Comparison of ENCODE assay signal across 16 cellular contexts in the genomic region with DNA sequence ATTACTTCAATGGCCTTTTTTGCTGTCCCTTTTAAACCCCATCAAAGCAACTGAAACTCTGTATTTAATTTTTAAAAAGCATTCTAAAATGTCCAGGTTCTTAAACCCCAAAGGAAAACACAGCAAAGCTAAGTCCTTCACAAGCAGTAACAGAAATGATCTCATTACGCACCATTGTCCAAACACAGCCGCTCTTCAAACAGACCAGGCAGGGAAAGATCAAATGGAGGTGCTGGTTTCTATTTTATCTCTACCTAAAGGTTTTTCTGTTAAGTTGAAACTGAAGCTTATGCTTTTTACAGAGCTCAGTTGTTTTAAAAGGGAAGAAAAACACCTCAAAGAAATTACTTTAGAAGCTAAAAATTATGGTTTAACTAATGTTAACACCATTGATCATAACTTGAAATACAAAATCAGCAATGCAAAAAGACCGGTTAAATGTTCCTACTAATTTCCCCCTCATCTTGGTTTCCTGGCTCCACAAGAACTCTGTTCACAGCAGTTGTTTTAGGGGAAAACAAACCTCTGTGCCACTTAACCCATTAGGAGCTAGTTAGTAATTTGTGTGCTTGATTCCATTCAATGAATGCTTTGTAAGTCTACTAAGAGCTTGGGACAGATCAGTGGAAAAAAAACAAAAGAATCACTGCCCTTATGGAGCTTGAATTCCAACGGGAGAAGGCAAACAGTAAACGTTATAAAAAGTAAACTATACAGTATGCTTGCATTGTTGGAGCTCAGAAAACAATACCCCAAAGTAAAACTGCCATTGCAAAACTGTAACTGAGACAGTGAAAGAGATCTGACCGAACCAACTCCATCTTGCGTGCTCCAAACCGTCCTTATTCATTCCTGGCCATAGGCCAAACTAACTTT.
DNase-seq lines count a peak whose midpoint lies in the region; ATAC-seq, FAIRE-seq and TF ChIP-seq lines count a peak whose summit lies in the region.
"Had no signal": no experiment of that assay in that cellular context is flagged by ENCODE, and none has a peak within 500 bp of the region (broad histone marks: within the 10 kb centered on the region; RNA-seq: fewer than 3 reads in every experiment).

No MANE protein-coding gene starts in this region.

- no peak overlapping the region for H3K4ac ChIP-seq in mesenchymal stem cell (ENCODE audit: low read depth in 1 of 2, low read length in 2 of 2)

- H3K79me2 ChIP-seq in K562 (ENCODE audit: control insufficient read depth, insufficient read depth, low read length): no peaks in the 10 kb centered on the region

- no peak overlapping the region for H4K8ac ChIP-seq in mesenchymal stem cell (ENCODE audit: low read length)

- H3K36me3 ChIP-seq in K562 (ENCODE audit: control insufficient read depth, insufficient read depth, low read length) (no peaks in the 10 kb centered on the region), mucosa of descending colon (ENCODE audit: low read depth) (no peaks in the 10 kb centered on the region), mesenchymal stem cell (ENCODE audit: control insufficient read depth in 1 of 2, insufficient read depth in 2 of 2, low read depth in 1 of 2, low read length in 2 of 2) (no peaks in the 10 kb centered on the region)
- H3K36me3 ChIP-seq: thoracic aorta had no signal

- POLR2A ChIA-PET in K562 (lab: Yijun Ruan, JAX): interaction anchor here (0.6 to 1.7 kb wide), 5 partner anchors 15 to 496 kb away, joined by 3 to 4 read pairs (median 3); no protein-coding TSS in a partner anchor

- no peaks in the 10 kb centered on the region for H3K79me1 ChIP-seq in mesenchymal stem cell (replicated peaks; ENCODE audit: low read length, poor library complexity, severe bottlenecking)

- H3K27me3 ChIP-seq in K562 (ENCODE audit: control insufficient read depth in 2 of 2, insufficient read depth in 2 of 2, low read length in 2 of 2) (no peaks in the 10 kb centered on the region; a peak in 1 of 5 replicates), mesenchymal stem cell (ENCODE audit: control insufficient read depth in 1 of 2, insufficient read depth in 1 of 2, low read length in 2 of 2) (no peaks in the 10 kb centered on the region)

- no peak overlapping the region for H3K23ac ChIP-seq in mesenchymal stem cell (ENCODE audit: low read length in 2 of 2)

- 31% methylated on average over 8 of the region's 8 CpGs for WGBS in K562 (ENCODE audit: insufficient coverage, low coverage, missing lambda C conversion rate)
- WGBS in mesenchymal stem cell: 70% methylated on average over 4 of the region's 8 CpGs

- no peaks in the 10 kb centered on the region for H4K20me1 ChIP-seq in K562 (replicated peaks; ENCODE audit: control insufficient read depth, insufficient read depth, low read length)

- CTCF ChIA-PET in K562 (lab: Yijun Ruan, JAX; ENCODE audit: low intra/inter-chr PET ratio): no interaction called here

- H2BK5ac ChIP-seq in mesenchymal stem cell (ENCODE audit: low read depth, low read length, poor library complexity, severe bottlenecking): no peak overlapping the region

- H2AK5ac ChIP-seq in mesenchymal stem cell (ENCODE audit: low read length, severe bottlenecking): no peak overlapping the region

- H3K9ac ChIP-seq in K562 (ENCODE audit: insufficient read depth in 1 of 2, low read depth in 2 of 2, low read length in 2 of 2) (peak overlapping the region in 1 of 2 experiments; percentile 64; a peak in 2 of 4 replicates), mesenchymal stem cell (ENCODE audit: low read length) (no peak overlapping the region)

- H3K9me3 ChIP-seq in K562 (replicated peaks; ENCODE audit: control insufficient read depth, insufficient read depth, low read depth, low read length): no peaks in the 10 kb centered on the region
- no peaks in the 10 kb centered on the region for H3K9me3 ChIP-seq in mucosa of descending colon
- H3K9me3 ChIP-seq in mesenchymal stem cell (ENCODE audit: control insufficient read depth, low read length): no peaks in the 10 kb centered on the region
- H3K9me3 ChIP-seq: thoracic aorta had no signal

- TF ChIP-seq EP300 in K562 (IDR thresholded peaks at IDR 0.05; ENCODE audit: low read length): no peak

- H2BK120ac ChIP-seq in mesenchymal stem cell (ENCODE audit: low read depth, low read length): no peak overlapping the region

- no peak overlapping the region for H3K14ac ChIP-seq in mesenchymal stem cell (ENCODE audit: low read length in 2 of 2)

- no peak overlapping the region for H3K4me3 ChIP-seq in K562
- H3K4me3 ChIP-seq in mucosa of descending colon: no peak overlapping the region
- no peak overlapping the region for H3K4me3 ChIP-seq in mesenchymal stem cell (ENCODE audit: insufficient read depth in 1 of 2, low read depth in 1 of 2, low read length in 2 of 2)
- H3K4me3 ChIP-seq: thoracic aorta had no signal

- H3K18ac ChIP-seq in mesenchymal stem cell (ENCODE audit: low read depth in 1 of 2, low read length in 2 of 2): no peak overlapping the region

- no TSS peak for BruUV-seq in K562 (replicated peaks; lab: Mats Ljungman, UMichigan)

- H2AFZ ChIP-seq in K562 (ENCODE audit: low read depth, low read length): peak overlapping the region; percentile 93
- no peak overlapping the region for H2AFZ ChIP-seq in mesenchymal stem cell (ENCODE audit: low read depth, low read length)

- DNase-seq in DMS53 treated with DMSO at 0.1 percent for 48 hours (lab: John Stamatoyannopoulos, UW; ENCODE audit: unreplicated experiment): peak; percentile 64
- peak; percentile 51 for DNase-seq in NCI-H2196 (lab: John Stamatoyannopoulos, UW; ENCODE audit: unreplicated experiment)
- peak in 2 of 4 experiments; percentile 26 to 53 for DNase-seq in K562 (ENCODE audit: extremely low read depth in 1 of 4, low spot score in 3 of 4)
- no peak for DNase-seq in mucosa of descending colon
- no peak for DNase-seq in mesenchymal stem cell
- DNase-seq: activated CD4-positive, alpha-beta T cell treated with anti-CD3 and anti-CD28 coated beads, Interleukin-2, amount 50 U/mL, for 4 hours; activated naive CD4-positive, alpha-beta T cell treated with Interleukin-2 at 50 U/mL for 16 hours; AML-193; GF-D8; NCI-H2171 treated with DMSO at 0.1 percent for 48 hours; right cardiac atrium; SW 1271 had no signal

- no peak for TF ChIP-seq POLR2A in K562 (conservative IDR thresholded peaks at IDR 0.05)

- in situ Hi-C loops in K562 (cut with MboI): no loop called here

- no peak overlapping the region for H2BK15ac ChIP-seq in mesenchymal stem cell (ENCODE audit: low read depth, poor library complexity, severe bottlenecking)

- 0 out of 4 replicates have a peak, but pooled peaks of 1 of the 2 experiments have one; percentile 12 for TF ChIP-seq RAD21 in K562 (CRISPR knock-in tag; conservative IDR thresholded peaks at IDR 0.05 in 1 of 2, IDR thresholded peaks at IDR 0.05 in 1 of 2)

- intact Hi-C loops in K562 (cut with micrococcal nuclease) (loop anchor here (5.0 kb wide), 2 partner anchors 40 to 60 kb away; no protein-coding TSS in a partner anchor), mucosa of descending colon (cut with DNase I, micrococcal nuclease) (no loop called here)

- peaks cover 5 to 64% of the 10 kb centered on the region in 2 experiments for H3K4me1 ChIP-seq in K562 (replicated peaks in 1 of 2; ENCODE audit: control insufficient read depth in 2 of 2, insufficient read depth in 2 of 2, low read length in 2 of 2)
- no peaks in the 10 kb centered on the region for H3K4me1 ChIP-seq in mucosa of descending colon (ENCODE audit: low read depth)
- no peaks in the 10 kb centered on the region for H3K4me1 ChIP-seq in mesenchymal stem cell (ENCODE audit: control insufficient read depth, insufficient read depth, low read depth, low read length)

- H2BK12ac ChIP-seq in mesenchymal stem cell (ENCODE audit: low read length in 2 of 2): no peak overlapping the region

- H3K27ac ChIP-seq in K562 (ENCODE audit: extremely low read depth, low read depth, low read length) (peak overlapping the region; percentile 94), mesenchymal stem cell (ENCODE audit: low read length, poor library complexity, severe bottlenecking) (no peak overlapping the region)
- H3K27ac ChIP-seq: thoracic aorta had no signal

- no peak overlapping the region for H4K91ac ChIP-seq in mesenchymal stem cell (ENCODE audit: low read length)

- peaks cover 4% of the 10 kb centered on the region for H3K9me1 ChIP-seq in K562 (ENCODE audit: control insufficient read depth, insufficient read depth, low read length)

- 0 out of 3 replicates have a peak, but pooled peaks have one; percentile 12 for ATAC-seq in K562
- peak; percentile 44 for ATAC-seq in mucosa of descending colon
- ATAC-seq in HG03045 (IDR thresholded peaks at IDR 0.05; ENCODE audit: unreplicated experiment): no peak
- ATAC-seq in HG02885 (IDR thresholded peaks at IDR 0.05; ENCODE audit: poor library complexity, unreplicated experiment): no peak
- no peak for ATAC-seq in GM21367 (IDR thresholded peaks at IDR 0.05; ENCODE audit: unreplicated experiment)
- ATAC-seq: right cardiac atrium had no signal

- FAIRE-seq in K562 (lab: Jason Lieb, UNC): no peak

- H3K4me2 ChIP-seq in K562 (ENCODE audit: insufficient read depth, low read length) (no peak overlapping the region; the same call in 1 of the 2 replicates), mesenchymal stem cell (ENCODE audit: low read length, poor library complexity, severe bottlenecking) (no peak overlapping the region)

- no peak for TF ChIP-seq CTCF in K562 (IDR thresholded peaks at IDR 0.05 in 2 of 3, conservative IDR thresholded peaks at IDR 0.05 in 1 of 3; ENCODE audit: insufficient read depth in 2 of 3, low read depth in 1 of 3, low read length in 3 of 3)
- no peak for TF ChIP-seq CTCF in mucosa of descending colon (IDR thresholded peaks at IDR 0.05)

TF ChIP-seq in K562, 482 proteins besides CTCF, POLR2A, EP300 and RAD21 (continues in another document):
- TF ChIP-seq RFX5 (IDR thresholded peaks at IDR 0.05; ENCODE audit: low read depth, low read length) (no peak), ZNF184 (CRISPR knock-in tag; IDR thresholded peaks at IDR 0.05) (no peak), ZNF239 (CRISPR knock-in tag; IDR thresholded peaks at IDR 0.05) (peak; percentile 86), FOXK2 (conservative IDR thresholded peaks at IDR 0.05 in 1 of 2, IDR thresholded peaks at IDR 0.05 in 1 of 2; ENCODE audit: low read depth in 2 of 2) (no peak), MAZ (CRISPR knock-in tag; conservative IDR thresholded peaks at IDR 0.05 in 1 of 2, IDR thresholded peaks at IDR 0.05 in 1 of 2) (0 out of 4 replicates have a peak, but pooled peaks of 1 of the 2 experiments have one; percentile 37), HDAC6 (IDR thresholded peaks at IDR 0.05; ENCODE audit: low read depth, low read length) (no peak)

Comparison
In these comparisons a context has a peak if more than half of its experiments do, and no peak if none do; other contexts are left out.
1. DNase-seq: peak in DMS53 treated with DMSO at 0.1 percent for 48 hours (single experiment) and NCI-H2196 (single experiment); none in mucosa of descending colon (0 of 3) and mesenchymal stem cell (single experiment).
2. ATAC-seq: peak in K562 (single experiment) and mucosa of descending colon (single experiment); none in HG03045 (single experiment), HG02885 (single experiment) and GM21367 (single experiment).